Comparison of ENCODE assay signal across 1 cellular context in the genomic region with DNA sequence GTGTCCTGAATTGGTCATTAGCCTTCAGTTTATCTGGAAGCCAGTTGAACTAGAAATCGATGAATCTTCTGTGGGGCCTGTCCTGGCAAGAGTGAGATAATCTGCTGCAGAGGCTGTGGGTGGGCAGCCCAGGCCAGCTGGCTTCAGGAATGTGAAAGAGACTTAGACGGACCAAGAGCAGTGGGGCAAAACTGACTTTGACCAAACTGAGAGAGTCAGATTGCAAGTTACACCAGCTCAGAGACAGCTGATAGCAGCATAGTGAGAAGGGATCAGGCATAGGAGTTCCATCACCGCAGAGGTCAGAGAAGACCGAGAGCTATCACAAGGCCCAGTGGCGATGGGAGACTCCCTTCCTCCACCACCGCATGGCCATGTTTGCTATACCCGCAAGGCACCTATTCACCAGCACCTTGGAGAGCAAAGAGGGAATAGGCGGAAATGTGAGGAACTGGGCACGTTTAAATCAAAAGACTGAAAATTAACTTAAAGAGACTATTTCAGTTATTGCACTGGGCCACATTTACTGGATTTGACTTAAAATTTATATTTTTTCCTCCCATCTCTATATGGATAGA.
TF ChIP-seq lines count a peak whose summit lies in the region.

No MANE protein-coding gene starts in this region.

TF ChIP-seq in HEK293, 187 proteins besides CTCF, POLR2A, EP300 and RAD21 (continued from another document):
- TF ChIP-seq, protein P1, sequence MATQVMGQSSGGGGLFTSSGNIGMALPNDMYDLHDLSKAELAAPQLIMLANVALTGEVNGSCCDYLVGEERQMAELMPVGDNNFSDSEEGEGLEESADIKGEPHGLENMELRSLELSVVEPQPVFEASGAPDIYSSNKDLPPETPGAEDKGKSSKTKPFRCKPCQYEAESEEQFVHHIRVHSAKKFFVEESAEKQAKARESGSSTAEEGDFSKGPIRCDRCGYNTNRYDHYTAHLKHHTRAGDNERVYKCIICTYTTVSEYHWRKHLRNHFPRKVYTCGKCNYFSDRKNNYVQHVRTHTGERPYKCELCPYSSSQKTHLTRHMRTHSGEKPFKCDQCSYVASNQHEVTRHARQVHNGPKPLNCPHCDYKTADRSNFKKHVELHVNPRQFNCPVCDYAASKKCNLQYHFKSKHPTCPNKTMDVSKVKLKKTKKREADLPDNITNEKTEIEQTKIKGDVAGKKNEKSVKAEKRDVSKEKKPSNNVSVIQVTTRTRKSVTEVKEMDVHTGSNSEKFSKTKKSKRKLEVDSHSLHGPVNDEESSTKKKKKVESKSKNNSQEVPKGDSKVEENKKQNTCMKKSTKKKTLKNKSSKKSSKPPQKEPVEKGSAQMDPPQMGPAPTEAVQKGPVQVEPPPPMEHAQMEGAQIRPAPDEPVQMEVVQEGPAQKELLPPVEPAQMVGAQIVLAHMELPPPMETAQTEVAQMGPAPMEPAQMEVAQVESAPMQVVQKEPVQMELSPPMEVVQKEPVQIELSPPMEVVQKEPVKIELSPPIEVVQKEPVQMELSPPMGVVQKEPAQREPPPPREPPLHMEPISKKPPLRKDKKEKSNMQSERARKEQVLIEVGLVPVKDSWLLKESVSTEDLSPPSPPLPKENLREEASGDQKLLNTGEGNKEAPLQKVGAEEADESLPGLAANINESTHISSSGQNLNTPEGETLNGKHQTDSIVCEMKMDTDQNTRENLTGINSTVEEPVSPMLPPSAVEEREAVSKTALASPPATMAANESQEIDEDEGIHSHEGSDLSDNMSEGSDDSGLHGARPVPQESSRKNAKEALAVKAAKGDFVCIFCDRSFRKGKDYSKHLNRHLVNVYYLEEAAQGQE (tag by site-specific recombination; IDR thresholded peaks at IDR 0.05) = peak; percentile 65
- no peak for TF ChIP-seq ZNF660 (tag by site-specific recombination; IDR thresholded peaks at IDR 0.05)
TF ChIP-seq in HEK293: peak in this region for 1.
